ENCODE assay signal across 22 cellular contexts in genomic region chr3:49864505-49864904, GRCh38. TPM values are rescaled to one million over a fixed set of nuclear protein-coding genes. Genes with fewer than 3 reads are reported as not detected.
"Had no signal": no experiment of that assay in that cellular context is flagged by ENCODE, and none has a peak within 500 bp of the region (broad histone marks: within the 10 kb centered on the region; RNA-seq: fewer than 3 reads in every experiment).

No MANE protein-coding gene starts in this region.

- H3K9me3 ChIP-seq: heart right ventricle, neutrophil, sigmoid colon, stomach had no signal

- H3K4me3 ChIP-seq: coronary artery, heart right ventricle, lung, sigmoid colon, skin epidermis, stomach had no signal

- H3K27ac Mint-ChIP-seq: nephron progenitor cell had no signal

- DNase-seq: effector CD8-positive, alpha-beta T cell; foreskin melanocyte; heart right ventricle; left colon; left ventricle myocardium superior; mesenchymal stem cell; midbrain; nephron progenitor cell; sigmoid colon; stimulated activated naive CD4-positive, alpha-beta T cell; stomach; substantia nigra; trophoblast cell had no signal

- H3K27ac ChIP-seq: coronary artery, heart right ventricle, neutrophil, sigmoid colon, skin epidermis, stomach had no signal

- H3K4me3 Mint-ChIP-seq: nephron progenitor cell had no signal

- H3K36me3 ChIP-seq: heart right ventricle, neutrophil, sigmoid colon, stomach had no signal

- ATAC-seq: heart right ventricle, left colon, left ventricle myocardium superior had no signal

- H3K9me3 Mint-ChIP-seq: nephron progenitor cell had no signal

RNA-seq across cellular contexts. Expression of gene CAMKV, which starts 5.2 kb away (rescaled TPM):
- total RNA-seq: dermis microvascular lymphatic vessel endothelial cell, glomerular endothelial cell, heart right ventricle, kidney epithelial cell, left ventricle myocardium superior, osteocyte, sigmoid colon had no signal
- polyA plus RNA-seq: heart right ventricle, lung, urinary bladder had no signal
